8 cellular contexts compared by ENCODE assay signal in genomic region chr17:4710693-4711634, GRCh38. TPM values are rescaled to one million over a fixed set of nuclear protein-coding genes. Genes with fewer than 3 reads are reported as not detected.
A peak's percentile ranks its signal among the peaks of the same experiment; 100 is the strongest.
DNase-seq lines count a peak whose midpoint lies in the region; ATAC-seq lines count a peak whose summit lies in the region.

No MANE protein-coding gene starts in this region.

- H3K4me1 ChIP-seq in right cardiac atrium (ENCODE audit: control insufficient read depth, insufficient read depth, low read length): no peaks in the 10 kb centered on the region

- H3K27ac Mint-ChIP-seq in activated naive CD4-positive, alpha-beta T cell treated with anti-CD3 and anti-CD28 coated beads, Interleukin-2, amount 50 U/mL, for 24 hours: peak overlapping the region; percentile 95

- H3K36me3 Mint-ChIP-seq in activated naive CD4-positive, alpha-beta T cell treated with anti-CD3 and anti-CD28 coated beads, Interleukin-2, amount 50 U/mL, for 24 hours: peaks cover 3% of the 10 kb centered on the region

- peak; percentile 4 to 12 for ATAC-seq in right cardiac atrium
- ATAC-seq in HG03378 (IDR thresholded peaks at IDR 0.05; ENCODE audit: unreplicated experiment): no peak

- intact Hi-C loops in right cardiac atrium (cut with DNase I): no loop called here

- peak overlapping the region; percentile 83 for H3K4me3 Mint-ChIP-seq in activated naive CD4-positive, alpha-beta T cell treated with anti-CD3 and anti-CD28 coated beads, Interleukin-2, amount 50 U/mL, for 24 hours

- WGBS in right cardiac atrium: 9% methylated on average over 57 of the region's 57 CpGs

- H3K4me3 ChIP-seq in right cardiac atrium (ENCODE audit: low read length) (peak overlapping the region; percentile 58), skin epidermis (peak overlapping the region; percentile 60 to 81 (median 70))

- H3K27me3 Mint-ChIP-seq in activated naive CD4-positive, alpha-beta T cell treated with anti-CD3 and anti-CD28 coated beads, Interleukin-2, amount 50 U/mL, for 24 hours: no peaks in the 10 kb centered on the region

- H3K9me3 ChIP-seq in right cardiac atrium (ENCODE audit: control insufficient read depth, low read length): no peaks in the 10 kb centered on the region

- no peaks in the 10 kb centered on the region for H3K27me3 ChIP-seq in right cardiac atrium (ENCODE audit: control insufficient read depth, insufficient read depth)

- peaks cover 55% of the 10 kb centered on the region for H3K4me1 Mint-ChIP-seq in activated naive CD4-positive, alpha-beta T cell treated with anti-CD3 and anti-CD28 coated beads, Interleukin-2, amount 50 U/mL, for 24 hours

- no peaks in the 10 kb centered on the region for H3K9me3 Mint-ChIP-seq in activated naive CD4-positive, alpha-beta T cell treated with anti-CD3 and anti-CD28 coated beads, Interleukin-2, amount 50 U/mL, for 24 hours

- peak; percentile 88 for DNase-seq in SIG-M5 treated with dmso at 0.1 percent for 504 hours (lab: John Stamatoyannopoulos, UW; ENCODE audit: unreplicated experiment)
- DNase-seq in SIG-M5 (lab: John Stamatoyannopoulos, UW): no peak
- peak; percentile 66 for DNase-seq in RKO (ENCODE audit: low spot score)
- DNase-seq in right cardiac atrium: peak in 2 of 3 donors; percentile 47 to 62
- DNase-seq in AG08396 (ENCODE audit: low spot score): no peak

- H3K27ac ChIP-seq in right cardiac atrium (ENCODE audit: low read length) (no peak overlapping the region), skin epidermis (peak overlapping the region; percentile 57 to 97 (median 88))

RNA-seq across cellular contexts. Expression of gene ARRB2, which starts 0.5 kb away (rescaled TPM):
- 10 to 100 TPM; 21.6 to 35.1 (median 25.5) TPM for total RNA-seq in right cardiac atrium
- polyA plus RNA-seq in right cardiac atrium: 17.0 TPM

RNA-seq across cellular contexts. Expression of gene PELP1, which starts 7.0 kb away (rescaled TPM):
- total RNA-seq in right cardiac atrium: 10 to 100 TPM; 29.7 to 40.9 (median 36.7) TPM
- polyA plus RNA-seq in right cardiac atrium: 21.1 TPM

RNA-seq across cellular contexts. Expression of gene MED11, which starts 20.3 kb away (rescaled TPM):
- 10 to 100 TPM; 17.8 to 21.6 (median 21.0) TPM for total RNA-seq in right cardiac atrium
- 47.6 TPM for polyA plus RNA-seq in right cardiac atrium

RNA-seq across cellular contexts. Expression of gene ZMYND15, which starts 28.7 kb away (rescaled TPM):
- under 1 TPM; 0.20 to 0.53 (median 0.33) TPM for total RNA-seq in right cardiac atrium
- polyA plus RNA-seq in right cardiac atrium: 0.23 TPM

RNA-seq across cellular contexts. Expression of gene CXCL16, which starts 28.8 kb away (rescaled TPM):
- 1 to 10 TPM; 5.0 to 6.3 (median 5.5) TPM for total RNA-seq in right cardiac atrium
- polyA plus RNA-seq in right cardiac atrium: 2.5 TPM

Comparison
In these comparisons a context has a peak if more than half of its experiments do, and no peak if none do; other contexts are left out.
1. DNase-seq: peak in SIG-M5 treated with dmso at 0.1 percent for 504 hours (single experiment), RKO (single experiment) and right cardiac atrium (2 of 3); none in SIG-M5 (single experiment) and AG08396 (single experiment).